1 cellular context compared by ENCODE assay signal in the genomic region with DNA sequence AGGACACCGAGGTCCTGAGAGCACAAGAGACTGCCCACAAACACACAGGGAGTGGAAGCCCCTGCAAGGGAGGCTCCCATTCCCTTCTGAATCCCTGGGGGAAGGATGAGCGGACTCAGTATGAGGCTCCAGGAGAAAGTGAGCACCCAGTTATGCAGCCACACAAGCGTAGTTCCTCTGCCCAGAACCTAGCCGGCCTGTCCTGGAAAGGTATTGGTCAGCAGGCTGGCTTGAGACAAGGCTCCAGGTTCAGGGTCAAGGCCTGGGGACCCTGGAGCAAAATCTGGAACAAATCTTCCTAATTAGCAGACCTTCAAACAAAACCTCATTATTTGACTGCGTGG.
TF ChIP-seq lines count a peak whose summit lies in the region.

No MANE protein-coding gene starts in this region.

TF ChIP-seq in HepG2, 621 proteins besides CTCF, POLR2A, EP300 and RAD21:
- 0 out of 2 replicates have a peak, but pooled peaks have one; percentile 39 for TF ChIP-seq ZNF44 (CRISPR knock-in tag; IDR thresholded peaks at IDR 0.05)
- TF ChIP-seq ZNF598 (CRISPR knock-in tag; IDR thresholded peaks at IDR 0.05; ENCODE audit: borderline replicate concordance) = 0 out of 2 replicates have a peak, but pooled peaks have one; percentile 50
- no peak for TF ChIP-seq E2F1 (CRISPR knock-in tag; IDR thresholded peaks at IDR 0.05)
